In genomic region chr7:75756340-75757297, GRCh38 we compare ENCODE assay signal across 9 cellular contexts. TPM values are rescaled to one million over a fixed set of nuclear protein-coding genes. Genes with fewer than 3 reads are reported as not detected.
DNase-seq lines count a peak whose midpoint lies in the region; ATAC-seq and TF ChIP-seq lines count a peak whose summit lies in the region.
"Had no signal": no experiment of that assay in that cellular context is flagged by ENCODE, and none has a peak within 500 bp of the region (broad histone marks: within the 10 kb centered on the region; RNA-seq: fewer than 3 reads in every experiment).

No MANE protein-coding gene starts in this region.

- no peaks in the 10 kb centered on the region for H3K4me1 ChIP-seq in mucosa of descending colon (ENCODE audit: low read depth)

- DNase-seq in Daoy (ENCODE audit: low read depth) (peak; percentile 33), amniotic epithelial cell (ENCODE audit: low read depth) (peak; percentile 46), mucosa of descending colon (peak in 1 of 3 donors; percentile 56), NCI-H2196 (lab: John Stamatoyannopoulos, UW; ENCODE audit: unreplicated experiment) (no peak), medulla oblongata (ENCODE audit: extremely low spot score) (no peak)

- no peak overlapping the region for H3K4me3 ChIP-seq in mucosa of descending colon
- H3K4me3 ChIP-seq: SJCRH30 had no signal

- TF ChIP-seq CTCF in LNCAP (IDR thresholded peaks at IDR 0.05) (peak; percentile 40; the same call in 1 of the 2 replicates), mucosa of descending colon (IDR thresholded peaks at IDR 0.05) (peak; percentile 35)

- intact Hi-C loops in mucosa of descending colon (cut with DNase I, micrococcal nuclease): no loop called here

- H3K9me3 ChIP-seq in mucosa of descending colon: no peaks in the 10 kb centered on the region
- H3K9me3 ChIP-seq: SJCRH30 had no signal

- ATAC-seq in mucosa of descending colon: peak; percentile 60
- ATAC-seq in GM18505 (IDR thresholded peaks at IDR 0.05; ENCODE audit: unreplicated experiment): no peak
- no peak for ATAC-seq in GM18868 (IDR thresholded peaks at IDR 0.05; ENCODE audit: unreplicated experiment)

- H3K36me3 ChIP-seq in mucosa of descending colon (ENCODE audit: low read depth): no peaks in the 10 kb centered on the region
- H3K36me3 ChIP-seq: SJCRH30 had no signal

- TF ChIP-seq POLR2A in GM18505 (IDR thresholded peaks at IDR 0.05; ENCODE audit: borderline replicate concordance, extremely low read depth, insufficient read depth, insufficient read length): no peak

RNA-seq across cellular contexts. Expression of gene CCL26, which starts 15.4 kb away (rescaled TPM):
- 1.5 TPM in 1 of 2 replicates, not detected in the other for total RNA-seq in Daoy (2014; rRNA removed; shearing (Covaris generic))
- total RNA-seq in mucosa of descending colon: 1 to 10 TPM in 1 of 3 donors, under 1 TPM in 1, not detected in 1; 0.84 to 1.1 TPM
- total RNA-seq: SJCRH30 had no signal

RNA-seq across cellular contexts. Expression of gene HIP1, which starts 17.9 kb away (rescaled TPM):
- 12.3 and 13.4 TPM in 2 replicates for total RNA-seq in Daoy (2014; rRNA removed; shearing (Covaris generic))
- total RNA-seq in mucosa of descending colon: 10 to 100 TPM in 1 of 3 donors, 1 to 10 TPM in 2; 5.7 to 14.2 (median 6.7) TPM

RNA-seq across cellular contexts. Expression of gene CCL24, which starts 57.0 kb away (rescaled TPM):
- total RNA-seq in Daoy (2014; rRNA removed; shearing (Covaris generic)): not detected in 2 replicates
- total RNA-seq in mucosa of descending colon: 10 to 100 TPM in 1 of 3 donors, 1 to 10 TPM in 2; 3.4 to 25.6 (median 6.9) TPM
- total RNA-seq: SJCRH30 had no signal

Comparison
In these comparisons a context has a peak if more than half of its experiments do, and no peak if none do; other contexts are left out.
1. DNase-seq: peak in Daoy (single experiment) and amniotic epithelial cell (single experiment); none in NCI-H2196 (single experiment) and medulla oblongata (single experiment).